15 cellular contexts compared by ENCODE assay signal in the genomic region with DNA sequence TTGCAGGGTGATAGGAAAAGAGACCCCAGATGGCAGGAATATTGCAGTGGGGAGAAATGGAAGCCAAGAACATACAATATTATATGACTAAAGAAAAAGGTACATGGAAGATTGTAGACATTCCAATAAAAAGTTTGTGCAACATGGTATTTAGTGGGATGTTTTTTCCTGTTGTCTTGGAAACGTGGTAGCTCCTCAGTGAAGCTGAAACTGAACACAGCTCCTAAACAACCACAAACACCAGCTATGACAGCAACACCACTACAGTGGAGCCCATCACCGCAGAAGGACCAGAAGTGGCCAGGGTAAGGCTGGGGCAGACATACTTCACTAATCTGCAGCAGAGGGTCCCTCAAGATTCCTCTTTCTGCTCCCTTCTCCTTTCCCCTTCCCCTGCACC.
"Had no signal": no experiment of that assay in that cellular context is flagged by ENCODE, and none has a peak within 500 bp of the region (broad histone marks: within the 10 kb centered on the region; RNA-seq: fewer than 3 reads in every experiment).

No MANE protein-coding gene starts in this region.

- ATAC-seq: activated CD8-positive, alpha-beta T cell treated with anti-CD3 and anti-CD28 coated beads for 36 hours; activated T-cell treated with anti-CD3 and anti-CD28 coated beads, Interleukin-2, amount 50 U/mL, for 72 hours; stimulated activated naive CD8-positive, alpha-beta T cell treated with anti-CD3 and anti-CD28 coated beads, Interleukin-15, Interleukin-2, amounts not matched to agents 100 U/mL and 50 U/mL, for 24 hours had no signal

- DNase-seq: activated CD8-positive, alpha-beta memory T cell treated with anti-CD3 and anti-CD28 coated beads, Interleukin-2, amount 50 U/mL, for 4 hours; activated CD8-positive, alpha-beta T cell treated with anti-CD3 and anti-CD28 coated beads for 36 hours; activated gamma-delta T cell treated with Interleukin-2 at 50 U/mL for 16 hours; activated naive CD8-positive, alpha-beta T cell treated with anti-CD3 and anti-CD28 coated beads for 36 hours; activated T-cell treated with anti-CD3 and anti-CD28 coated beads, Interleukin-2, amount 50 U/mL, for 72 hours; colonic mucosa; effector memory CD4-positive, alpha-beta T cell; sigmoid colon; stimulated activated CD4-positive, alpha-beta T cell treated with anti-CD3 and anti-CD28 coated beads, Interleukin-12 subunit alpha, Interleukin-12 subunit beta, amount 100 ng/mL, for 4 hours; stimulated activated CD4-positive, alpha-beta T cell treated with anti-CD3 and anti-CD28 coated beads, Interleukin-2, amount 100 ng/mL, for 48 hours; stimulated activated naive CD8-positive, alpha-beta T cell treated with anti-CD3 and anti-CD28 coated beads, Interleukin-15, Interleukin-2, amounts not matched to agents 100 U/mL and 50 U/mL, for 24 hours had no signal

- H3K4me1 ChIP-seq: ascending aorta, colonic mucosa had no signal

- H3K27ac ChIP-seq: ascending aorta, cardiac muscle cell, colonic mucosa, epithelial cell of prostate, sigmoid colon, suprapubic skin had no signal

- H3K9me3 ChIP-seq: ascending aorta, colonic mucosa, sigmoid colon, suprapubic skin had no signal

- H3K4me3 ChIP-seq: ascending aorta, cardiac muscle cell, colonic mucosa, sigmoid colon, suprapubic skin had no signal

- H3K27me3 ChIP-seq: ascending aorta, cardiac muscle cell, colonic mucosa, sigmoid colon had no signal

- H3K36me3 ChIP-seq: ascending aorta, cardiac muscle cell, colonic mucosa, sigmoid colon, suprapubic skin had no signal
